8 cellular contexts compared by ENCODE assay signal in genomic region chr3:47161983-47162694, GRCh38. TPM values are rescaled to one million over a fixed set of nuclear protein-coding genes. Genes with fewer than 3 reads are reported as not detected.
DNase-seq lines count a peak whose midpoint lies in the region; ATAC-seq and TF ChIP-seq lines count a peak whose summit lies in the region.

No MANE protein-coding gene starts in this region.

- ATAC-seq in IMR-90 (ENCODE audit: low read depth): no peak
- no peak for ATAC-seq in HG03025 (IDR thresholded peaks at IDR 0.05; ENCODE audit: low FRiP score, unreplicated experiment)

- peaks cover 6% of the 10 kb centered on the region for H3K4me1 ChIP-seq in IMR-90 (ENCODE audit: control insufficient read depth, insufficient read depth, low read length)
- peaks cover 23 to 37% of the 10 kb centered on the region in 2 donors for H3K4me1 ChIP-seq in mucosa of rectum (ENCODE audit: control insufficient read depth in 2 of 2, insufficient read depth in 2 of 2, low read length in 2 of 2)

- H3K27me3 ChIP-seq in AG04450 (ENCODE audit: control insufficient read depth, insufficient read depth, low read length): no peaks in the 10 kb centered on the region
- no peaks in the 10 kb centered on the region for H3K27me3 ChIP-seq in IMR-90 (ENCODE audit: control insufficient read depth, insufficient read depth, low read length)
- no peaks in the 10 kb centered on the region for H3K27me3 ChIP-seq in mucosa of rectum (ENCODE audit: control insufficient read depth in 2 of 2, insufficient read depth in 2 of 2, low read length in 2 of 2)

- dilution Hi-C loops in IMR-90 (cut with HindIII; ENCODE audit: low sequenced_read_pairs, unreplicated experiment): no loop called here

- H2BK120ac ChIP-seq in IMR-90 (ENCODE audit: low read depth, low read length): no peak overlapping the region

- H3K79me1 ChIP-seq in IMR-90 (ENCODE audit: low read depth in 1 of 2, low read length in 2 of 2): peaks cover 8 to 51% of the 10 kb centered on the region in 2 experiments; a peak in 3 of 4 replicates

- H3K9me3 Mint-ChIP-seq in MCF 10A (ENCODE audit: unreplicated experiment): no peaks in the 10 kb centered on the region

- H4K5ac ChIP-seq in IMR-90 (ENCODE audit: low read depth, low read length): no peak overlapping the region

- CTCF ChIA-PET in AG04450 (lab: Charles Lee): interaction anchor here (1.0 kb wide), 1 partner anchor 360 kb away, joined by 3 read pairs; no protein-coding TSS in a partner anchor
- CTCF ChIA-PET in IMR-90 (lab: Yijun Ruan, JAX): interaction anchor here (0.6 kb wide), 2 partner anchors 45 to 69 kb away, joined by 3 to 4 read pairs; no protein-coding TSS in a partner anchor
- CTCF ChIA-PET in MCF 10A (lab: Yijun Ruan, JAX): interaction anchor here (0.7 kb wide), 1 partner anchor 139 kb away, joined by 3 read pairs; no protein-coding TSS in a partner anchor

- H3K4me1 Mint-ChIP-seq in MCF 10A (ENCODE audit: insufficient read depth, unreplicated experiment): peaks cover 31% of the 10 kb centered on the region

- H2BK15ac ChIP-seq in IMR-90 (ENCODE audit: low read depth, low read length): no peak overlapping the region

- no peak overlapping the region for H2AK5ac ChIP-seq in IMR-90 (ENCODE audit: low read depth, low read length)

- H3K18ac ChIP-seq in IMR-90 (ENCODE audit: low read depth, low read length): no peak overlapping the region

- H3K4me3 ChIP-seq in AG04450 (ENCODE audit: low read depth, low read length): peak overlapping the region; percentile 77
- peak overlapping the region; percentile 85 for H3K4me3 ChIP-seq in IMR-90 (ENCODE audit: insufficient read depth, low read depth, low read length)
- peak overlapping the region; percentile 91 to 93 for H3K4me3 ChIP-seq in mucosa of rectum (ENCODE audit: low read length in 2 of 2)

- H3K23ac ChIP-seq in IMR-90 (ENCODE audit: low read depth, low read length): peak overlapping the region; percentile 72

- no peak overlapping the region for H2AFZ ChIP-seq in IMR-90 (replicated peaks; ENCODE audit: low read length, poor library complexity)

- H3K27ac ChIP-seq in AG04450 (ENCODE audit: low read depth, low read length) (no peak overlapping the region), IMR-90 (ENCODE audit: insufficient read depth, low read length) (no peak overlapping the region), mucosa of rectum (ENCODE audit: low read depth in 2 of 2, low read length in 2 of 2) (peak overlapping the region; percentile 92 to 95)

- H3K36me3 ChIP-seq in IMR-90 (ENCODE audit: control insufficient read depth, insufficient read depth, low read length) (no peaks in the 10 kb centered on the region), mucosa of rectum (ENCODE audit: control insufficient read depth in 2 of 2, insufficient read depth in 2 of 2, low read length in 2 of 2) (peaks cover 0 to 3% of the 10 kb centered on the region in 2 donors)

- DNase-seq in AG04450 (ENCODE audit: low read depth, low spot score) (no peak), IMR-90 (no peak), MCF 10A (ENCODE audit: unreplicated experiment) (peak; percentile 1), AG20443 (ENCODE audit: low spot score) (no peak), NCI-H146 treated with DMSO at 0.1 percent for 48 hours (lab: John Stamatoyannopoulos, UW; ENCODE audit: unreplicated experiment) (no peak), HuH-7.5 (ENCODE audit: low spot score) (no peak)

- H3K4me2 ChIP-seq in IMR-90 (ENCODE audit: low read depth, low read length): peak overlapping the region; percentile 99

- H2BK5ac ChIP-seq in IMR-90 (ENCODE audit: low read depth, low read length, poor library complexity, severe bottlenecking): no peak overlapping the region

- no peak overlapping the region for H2AK9ac ChIP-seq in IMR-90 (replicated peaks; ENCODE audit: low read depth, low read length, poor library complexity)

- no CpG with 5 or more reads among the region's 4 CpGs for WGBS in IMR-90 (ENCODE audit: extremely low coverage in 2 of 2, insufficient read length in 1 of 2), 2 experiments

- peaks cover 6% of the 10 kb centered on the region for H3K36me3 Mint-ChIP-seq in MCF 10A (ENCODE audit: insufficient read depth, unreplicated experiment)

- H3K9ac ChIP-seq in IMR-90 (ENCODE audit: low read depth, low read length) (peak overlapping the region; percentile 93; the same call in 1 of the 2 replicates), mucosa of rectum (ENCODE audit: low read depth in 1 of 2, low read length in 2 of 2) (peak overlapping the region; percentile 77 to 84)

- in situ Hi-C loops in IMR-90 (cut with MboI; ENCODE audit: low sequenced_read_pairs): no loop called here

- no peaks in the 10 kb centered on the region for H3K27me3 Mint-ChIP-seq in MCF 10A (ENCODE audit: insufficient read depth, unreplicated experiment)

- H3K9me3 ChIP-seq in AG04450 (ENCODE audit: control insufficient read depth, insufficient read depth, low read length) (no peaks in the 10 kb centered on the region; the same call in 1 of the 2 replicates), IMR-90 (ENCODE audit: control insufficient read depth, insufficient read depth, low read length) (no peaks in the 10 kb centered on the region), mucosa of rectum (ENCODE audit: control insufficient read depth in 2 of 2, low read length in 2 of 2) (no peaks in the 10 kb centered on the region)

- intact Hi-C loops in IMR-90 (cut with micrococcal nuclease): loop anchor here (5.0 to 10.0 kb wide), 2 partner anchors 135 to 227 kb away; no protein-coding TSS in a partner anchor
- intact Hi-C loops in MCF 10A (cut with micrococcal nuclease): loop anchor here (5.0 to 10.0 kb wide), 2 partner anchors 123 to 250 kb away; partner anchors contain the start of genes KIF9 and KLHL18

- POLR2A ChIA-PET in AG04450 (lab: Yijun Ruan, JAX) (no interaction called here), IMR-90 (lab: Charles Lee; ENCODE audit: unreplicated experiment) (no interaction called here), MCF 10A (lab: Yijun Ruan, JAX) (interaction anchor here (0.7 to 3.8 kb wide), 6 partner anchors 9 to 430 kb away, joined by 3 to 29 read pairs (median 4); partner anchors contain the start of genes KIF9, KLHL18 and PTPN23)

- no peak overlapping the region for H2BK20ac ChIP-seq in IMR-90 (ENCODE audit: low read depth, low read length)

- H4K91ac ChIP-seq in IMR-90 (ENCODE audit: insufficient read depth, low read depth, low read length): no peak overlapping the region

- TF ChIP-seq CTCF in AG04450 (IDR thresholded peaks at IDR 0.05; ENCODE audit: low read depth, low read length): no peak
- no peak for TF ChIP-seq CTCF in IMR-90 (conservative IDR thresholded peaks at IDR 0.05; ENCODE audit: low read depth, low read length)
- TF ChIP-seq CTCF in MCF 10A (IDR thresholded peaks at IDR 0.05; ENCODE audit: unreplicated experiment): no peak

- H3K14ac ChIP-seq in IMR-90 (replicated peaks; ENCODE audit: low read depth, low read length): peak overlapping the region; percentile 93

- H3K56ac ChIP-seq in IMR-90 (ENCODE audit: extremely low read depth, insufficient read depth, low read length): peak overlapping the region; percentile 85; the same call in 1 of the 2 replicates

- TF ChIP-seq RAD21 in IMR-90 (IDR thresholded peaks at IDR 0.05; ENCODE audit: low read length): no peak

- peaks cover 16% of the 10 kb centered on the region for H3K9me1 ChIP-seq in IMR-90 (ENCODE audit: insufficient read depth, low read length)

- H4K8ac ChIP-seq in IMR-90 (ENCODE audit: low read depth in 2 of 2, low read length in 2 of 2): no peak overlapping the region

- peaks cover 65% of the 10 kb centered on the region for H4K20me1 ChIP-seq in IMR-90 (ENCODE audit: insufficient read depth, low read length)

- BruUV-seq in IMR-90 (replicated peaks; lab: Mats Ljungman, UMichigan) (no TSS peak), MCF 10A (replicated peaks; lab: Mats Ljungman, UMichigan) (no TSS peak)

- peak overlapping the region; percentile 81 for H3K4me3 Mint-ChIP-seq in MCF 10A (ENCODE audit: unreplicated experiment)

- H3K4ac ChIP-seq in IMR-90 (ENCODE audit: low read depth, low read length): no peak overlapping the region; the same call in 1 of the 2 replicates

- TF ChIP-seq POLR2A in IMR-90 (IDR thresholded peaks at IDR 0.05; ENCODE audit: low read depth, low read length): no peak

- H3K27ac Mint-ChIP-seq in MCF 10A (ENCODE audit: low read depth, unreplicated experiment): peak overlapping the region; percentile 87

TF ChIP-seq in IMR-90, 13 proteins besides CTCF, POLR2A, EP300 and RAD21:
- TF ChIP-seq CEBPB (IDR thresholded peaks at IDR 0.05; ENCODE audit: low read depth, low read length) (peak; percentile 51), CHD1 (IDR thresholded peaks at IDR 0.05; ENCODE audit: low read depth, low read length) (no peak), SMC3 (IDR thresholded peaks at IDR 0.05; ENCODE audit: low read depth, low read length) (no peak), BHLHE40 (IDR thresholded peaks at IDR 0.05; ENCODE audit: low read depth, low read length) (no peak), RCOR1 (IDR thresholded peaks at IDR 0.05; ENCODE audit: insufficient replicate concordance, low read length) (no peak), MXI1 (IDR thresholded peaks at IDR 0.05; ENCODE audit: borderline replicate concordance, low read depth, low read length) (no peak), MAZ (IDR thresholded peaks at IDR 0.05; ENCODE audit: borderline replicate concordance, low read depth, low read length) (no peak), ELK1 (IDR thresholded peaks at IDR 0.05; ENCODE audit: borderline replicate concordance, low read depth, low read length) (no peak)

RNA-seq across cellular contexts. Expression of gene SETD2, which starts 1.8 kb away (rescaled TPM):
- 25.9 and 30.8 TPM in 2 replicates for polyA plus RNA-seq in AG04450 (2011; rRNA removed)
- polyA minus RNA-seq in AG04450 (2011; rRNA and poly(A)+ RNA removed): 41.1 and 57.5 TPM in 2 replicates
- total RNA-seq in IMR-90 (2012; rRNA removed): 20.1 and 30.3 TPM in 2 replicates
- polyA plus RNA-seq in IMR-90 (2012; rRNA removed): 14.9 and 18.3 TPM in 2 replicates
- 5.0 and 6.7 TPM in 2 replicates for polyA plus RNA-seq in IMR-90 (2012; cell fraction: cytosol; rRNA removed)
- polyA plus RNA-seq in IMR-90 (2012; cell fraction: nucleus; rRNA removed; ENCODE audit: low replicate concordance): 9.4 and 28.0 TPM in 2 replicates
- total RNA-seq in MCF 10A (2022): 35.8 and 38.0 TPM in 2 replicates

Comparison
In these comparisons a context has a peak if more than half of its experiments do, and no peak if none do; other contexts are left out.
1. H3K27ac ChIP-seq: peak in mucosa of rectum (2 of 2); none in AG04450 (single experiment) and IMR-90 (single experiment).
2. Peak in every context shown above with its lines, with median percentiles within 50 percentile points of each other: H3K4me3 ChIP-seq.